Comparison of ENCODE assay signal across 11 cellular contexts in the genomic region with DNA sequence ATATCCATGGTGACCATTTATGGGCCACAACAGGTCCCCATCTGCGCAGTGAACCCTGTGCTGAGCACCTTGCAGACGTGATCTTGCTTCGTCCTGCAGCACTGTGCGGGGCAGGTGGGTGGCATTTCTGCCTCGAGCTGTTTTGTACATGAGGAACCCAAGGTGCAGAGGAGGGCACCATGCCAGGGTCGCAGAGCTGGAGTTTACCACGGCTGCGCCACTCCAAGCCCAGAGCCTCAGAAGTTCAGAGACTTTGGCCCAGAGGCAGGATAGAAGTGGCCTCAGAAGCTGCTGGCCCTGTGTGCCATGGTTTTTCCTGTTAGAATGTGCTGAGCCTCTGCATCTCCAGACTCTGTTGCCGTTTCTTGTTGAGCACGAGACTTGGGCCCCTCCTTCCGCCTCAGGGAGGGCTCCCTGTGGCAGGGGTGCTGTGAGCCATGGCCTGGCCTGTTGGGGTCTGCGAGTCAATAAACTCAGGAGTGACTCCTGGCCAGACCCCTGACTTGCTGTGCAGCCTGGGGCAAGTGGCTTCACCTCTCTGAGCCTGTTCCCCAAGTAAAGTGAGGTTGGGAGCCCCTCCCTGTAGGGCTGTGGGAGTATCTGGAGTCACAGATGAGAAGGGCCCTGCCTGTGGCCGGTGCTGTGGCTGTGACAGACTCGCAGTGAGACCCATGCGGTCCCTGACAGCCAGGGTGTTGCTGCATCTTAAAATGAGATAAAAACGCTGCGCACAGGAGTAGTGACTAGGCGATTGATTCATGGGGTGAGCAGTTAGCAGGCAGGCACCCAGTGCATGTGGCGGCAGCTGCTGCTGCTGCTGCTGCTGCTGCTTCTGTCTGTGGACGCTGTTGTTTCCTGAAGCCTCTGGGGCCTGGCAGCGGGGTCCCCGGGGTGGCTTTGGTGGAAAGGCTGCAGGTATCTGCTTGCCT. TPM values are rescaled to one million over a fixed set of nuclear protein-coding genes. Genes with fewer than 3 reads are reported as not detected.
A peak's percentile ranks its signal among the peaks of the same experiment; 100 is the strongest.
DNase-seq lines count a peak whose midpoint lies in the region; ATAC-seq and TF ChIP-seq lines count a peak whose summit lies in the region.
"Had no signal": no experiment of that assay in that cellular context is flagged by ENCODE, and none has a peak within 500 bp of the region (broad histone marks: within the 10 kb centered on the region; RNA-seq: fewer than 3 reads in every experiment).

No MANE protein-coding gene starts in this region.

- intact Hi-C loops in left cardiac atrium (cut with DNase I) = no loop called here
- intact Hi-C loops in activated T-helper 2 cell treated with anti-CD3 and anti-CD28 coated beads, Interferon-gamma antibody, Interleukin-2, Interleukin-4, amounts not matched to agents 10 μg/mL and 5 μg/mL and 100 μg/mL, durations not matched to agents 14 hours and 24 hours and 36 hours (cut with micrococcal nuclease) = no loop called here

- H3K36me3 ChIP-seq in skeletal muscle tissue (ENCODE audit: control insufficient read depth in 3 of 3, insufficient read depth in 3 of 3, low read length in 3 of 3) = peaks cover 31 to 52% (median 33%) of the 10 kb centered on the region in 3 donors

- H3K4me1 ChIP-seq in skeletal muscle tissue (ENCODE audit: control insufficient read depth in 3 of 3, insufficient read depth in 3 of 3, low read length in 3 of 3) = peaks cover 48 to 74% (median 70%) of the 10 kb centered on the region in 3 donors

- TF ChIP-seq CTCF in HFFc6 (IDR thresholded peaks at IDR 0.05) = no peak
- TF ChIP-seq CTCF in RWPE1 (conservative IDR thresholded peaks at IDR 0.05; ENCODE audit: low read depth) = no peak

- peaks cover 8% of the 10 kb centered on the region for H3K27me3 Mint-ChIP-seq in HFFc6 (ENCODE audit: insufficient read depth)
- H3K27me3 Mint-ChIP-seq in activated T-helper 2 cell treated with anti-CD3 and anti-CD28 coated beads, Interferon-gamma antibody, Interleukin-2, Interleukin-4, amounts not matched to agents 10 μg/mL and 5 μg/mL and 100 μg/mL, durations not matched to agents 14 hours and 24 hours and 36 hours (ENCODE audit: low read depth) = no peaks in the 10 kb centered on the region

- DNase-seq in HFFc6 = no peak
- no peak for DNase-seq in RWPE1 (ENCODE audit: low spot score)
- no peak for DNase-seq in left cardiac atrium
- DNase-seq in SIG-M5 treated with dmso at 0.1 percent for 504 hours (lab: John Stamatoyannopoulos, UW; ENCODE audit: unreplicated experiment) = no peak
- DNase-seq in cerebellar cortex (ENCODE audit: low spot score) = no peak
- no peak for DNase-seq in activated T-helper 2 cell treated with anti-CD3 and anti-CD28 coated beads, Interferon-gamma antibody, Interleukin-2, Interleukin-4, amounts not matched to agents 10 μg/mL and 5 μg/mL and 100 μg/mL, durations not matched to agents 14 hours and 24 hours and 36 hours (ENCODE audit: low spot score)
- DNase-seq in cerebellum (ENCODE audit: low spot score) = no peak
- DNase-seq: activated CD4-positive, alpha-beta T cell treated with anti-CD3 and anti-CD28 coated beads for 4 hours; stimulated activated CD4-positive, alpha-beta T cell treated with anti-CD3 and anti-CD28 coated beads, Interleukin-2, amount 100 ng/mL, for 48 hours had no signal

- H3K9ac ChIP-seq in skeletal muscle tissue (ENCODE audit: low read depth in 1 of 3, low read length in 3 of 3) = peak overlapping the region; percentile 20 to 76 (median 69)

- POLR2A ChIA-PET in RWPE1 (lab: Yijun Ruan, JAX; ENCODE audit: low non-redundant PET) = no interaction called here

- peak; percentile 4 to 36 for ATAC-seq in left cardiac atrium

- H3K27me3 ChIP-seq in skeletal muscle tissue (ENCODE audit: control insufficient read depth in 3 of 3, insufficient read depth in 3 of 3, low read length in 3 of 3) = peaks cover 0 to 3% (median 0%) of the 10 kb centered on the region in 3 donors

- peak overlapping the region; percentile 51 for H3K27ac Mint-ChIP-seq in HFFc6
- H3K27ac Mint-ChIP-seq in activated T-helper 2 cell treated with anti-CD3 and anti-CD28 coated beads, Interferon-gamma antibody, Interleukin-2, Interleukin-4, amounts not matched to agents 10 μg/mL and 5 μg/mL and 100 μg/mL, durations not matched to agents 14 hours and 24 hours and 36 hours = no peak overlapping the region

- H3K9me3 ChIP-seq in skeletal muscle tissue (ENCODE audit: control insufficient read depth in 3 of 3, low read length in 3 of 3) = peaks cover 0 to 2% (median 0%) of the 10 kb centered on the region in 3 donors

- peaks cover 23% of the 10 kb centered on the region for H3K36me3 Mint-ChIP-seq in HFFc6 (ENCODE audit: low read depth)
- H3K36me3 Mint-ChIP-seq in activated T-helper 2 cell treated with anti-CD3 and anti-CD28 coated beads, Interferon-gamma antibody, Interleukin-2, Interleukin-4, amounts not matched to agents 10 μg/mL and 5 μg/mL and 100 μg/mL, durations not matched to agents 14 hours and 24 hours and 36 hours (ENCODE audit: low read depth) = peaks cover 55% of the 10 kb centered on the region

- CTCF ChIA-PET in RWPE1 (lab: Yijun Ruan, JAX) = interaction anchor here (0.6 kb wide), 1 partner anchor 23 kb away, joined by 3 read pairs; no protein-coding TSS in a partner anchor

- peak overlapping the region; percentile 71 for H3K27ac ChIP-seq in RWPE1
- peak overlapping the region; percentile 68 for H3K27ac ChIP-seq in skeletal muscle tissue (ENCODE audit: low read depth, low read length)

- H3K9me3 Mint-ChIP-seq in HFFc6 = peaks cover 25% of the 10 kb centered on the region
- H3K9me3 Mint-ChIP-seq in activated T-helper 2 cell treated with anti-CD3 and anti-CD28 coated beads, Interferon-gamma antibody, Interleukin-2, Interleukin-4, amounts not matched to agents 10 μg/mL and 5 μg/mL and 100 μg/mL, durations not matched to agents 14 hours and 24 hours and 36 hours = peaks cover 21% of the 10 kb centered on the region

- H3K4me3 ChIP-seq in skeletal muscle tissue (ENCODE audit: low read length in 3 of 3) = peak overlapping the region in 1 of 3 donors; percentile 22
- H3K4me3 ChIP-seq: GM12878 had no signal

- H3K4me3 Mint-ChIP-seq in HFFc6 = no peak overlapping the region
- no peak overlapping the region for H3K4me3 Mint-ChIP-seq in activated T-helper 2 cell treated with anti-CD3 and anti-CD28 coated beads, Interferon-gamma antibody, Interleukin-2, Interleukin-4, amounts not matched to agents 10 μg/mL and 5 μg/mL and 100 μg/mL, durations not matched to agents 14 hours and 24 hours and 36 hours (ENCODE audit: low read depth)

- peaks cover 6% of the 10 kb centered on the region for H3K4me1 Mint-ChIP-seq in HFFc6 (ENCODE audit: low read depth)
- H3K4me1 Mint-ChIP-seq in activated T-helper 2 cell treated with anti-CD3 and anti-CD28 coated beads, Interferon-gamma antibody, Interleukin-2, Interleukin-4, amounts not matched to agents 10 μg/mL and 5 μg/mL and 100 μg/mL, durations not matched to agents 14 hours and 24 hours and 36 hours (ENCODE audit: low read depth) = peaks cover 1% of the 10 kb centered on the region

RNA-seq across cellular contexts. Expression of gene MAP2K3, which starts 11.8 kb away (rescaled TPM):
- 100 to 1,000 TPM; 177 to 221 (median 184) TPM for total RNA-seq in HFFc6 (2021; fragmentation: NEBNext Ultra II Directional; extraction: Animal tissue kit (Norgen Biotek cat#: 25700))
- total RNA-seq in left cardiac atrium = 10 to 100 TPM; 38.9 to 64.7 TPM
- 11.5 TPM for total RNA-seq in skeletal muscle tissue
- total RNA-seq in activated T-helper 2 cell treated with anti-CD3 and anti-CD28 coated beads, Interferon-gamma antibody, Interleukin-2, Interleukin-4, amounts not matched to agents 10 μg/mL and 5 μg/mL and 100 μg/mL, durations not matched to agents 14 hours and 24 hours and 36 hours = 149 and 157 TPM in 2 replicates
- total RNA-seq in cerebellum = 4.8 TPM

RNA-seq across cellular contexts. Expression of gene NATD1, which starts 43.2 kb away (rescaled TPM):
- total RNA-seq in HFFc6 (2021; fragmentation: NEBNext Ultra II Directional; extraction: Animal tissue kit (Norgen Biotek cat#: 25700)) = 1 to 10 TPM; 3.7 to 7.9 (median 4.1) TPM
- total RNA-seq in left cardiac atrium (10 to 100 TPM in 1 of 2 donors, 1 to 10 TPM in 1; 8.6 to 19.4 TPM), skeletal muscle tissue (3.7 TPM), cerebellum (2.4 TPM)
- 1.4 and 1.6 TPM in 2 replicates for total RNA-seq in activated T-helper 2 cell treated with anti-CD3 and anti-CD28 coated beads, Interferon-gamma antibody, Interleukin-2, Interleukin-4, amounts not matched to agents 10 μg/mL and 5 μg/mL and 100 μg/mL, durations not matched to agents 14 hours and 24 hours and 36 hours
